In genomic region chr22:37907036-37907954, GRCh38 we compare ENCODE assay signal across 8 cellular contexts. TPM values are rescaled to one million over a fixed set of nuclear protein-coding genes. Genes with fewer than 3 reads are reported as not detected.
A peak's percentile ranks its signal among the peaks of the same experiment; 100 is the strongest.
DNase-seq lines count a peak whose midpoint lies in the region; ATAC-seq and TF ChIP-seq lines count a peak whose summit lies in the region.

No MANE protein-coding gene starts in this region.

- no peaks in the 10 kb centered on the region for H3K27me3 ChIP-seq in adrenal gland
- H3K27me3 ChIP-seq in layer of hippocampus (ENCODE audit: control insufficient read depth, insufficient read depth, low read length) = no peaks in the 10 kb centered on the region
- H3K27me3 ChIP-seq in transverse colon = no peaks in the 10 kb centered on the region

- no peak for ATAC-seq in activated T-cell treated with anti-CD3 and anti-CD28 coated beads, Interleukin-2, amount 50 U/mL, for 72 hours (replicated peaks in 1 of 2)

- 52 to 60% (median 55%) methylated on average over 9 to 19 of the region's 19 CpGs for WGBS in adrenal gland, 4 donors
- WGBS in transverse colon (ENCODE audit: low coverage in 1 of 2), 2 donors = 49 to 83% methylated on average over 2 to 19 of the region's 19 CpGs

- H3K9me3 ChIP-seq in adrenal gland (replicated peaks in 1 of 3) = no peaks in the 10 kb centered on the region
- no peaks in the 10 kb centered on the region for H3K9me3 ChIP-seq in transverse colon

- in situ Hi-C loops in transverse colon (cut with MboI; ENCODE audit: low pct_ligation_motif_present in 1 of 4, low pct_unique_long_range_greater_than_20kb in 1 of 4, low sequenced_read_pairs in 3 of 4) = no loop called here

- intact Hi-C loops in adrenal gland (cut with DNase I) (loop anchor here in 1 of 2 donors (10.0 kb wide), 1 partner anchor 58 kb away; no protein-coding TSS in a partner anchor), transverse colon (cut with DNase I; ENCODE audit: low total_unique reads) (loop anchor here (2.0 kb wide), 1 partner anchor 26 kb away; no protein-coding TSS in a partner anchor)

- no peak for DNase-seq in activated T-cell treated with anti-CD3 and anti-CD28 coated beads, Interleukin-2, amount 50 U/mL, for 72 hours
- DNase-seq in activated T-cell treated with anti-CD3 and anti-CD28 coated beads for 4 hours (no peak), adrenal gland (peak in 1 of 7 donors; percentile 27), transverse colon (no peak), D341Med (ENCODE audit: low spot score) (no peak), DMS79 treated with DMSO at 0.1 percent for 48 hours (lab: John Stamatoyannopoulos, UW) (no peak), mesenteric fat pad (ENCODE audit: low spot score) (no peak)

- H3K4me1 ChIP-seq in adrenal gland (replicated peaks in 1 of 2) (peaks cover 6 to 20% of the 10 kb centered on the region in 2 donors), transverse colon (peaks cover 16 to 46% (median 22%) of the 10 kb centered on the region in 4 donors)

- H3K27ac ChIP-seq in adrenal gland = peak overlapping the region in 3 of 5 donors; percentile 62 to 90 (median 66)
- peak overlapping the region; percentile 84 for H3K27ac ChIP-seq in layer of hippocampus (ENCODE audit: low read depth, low read length)
- H3K27ac ChIP-seq in transverse colon = peak overlapping the region; percentile 83 to 93 (median 88)

- no peak for TF ChIP-seq CTCF in adrenal gland (IDR thresholded peaks at IDR 0.05)
- TF ChIP-seq CTCF in transverse colon (IDR thresholded peaks at IDR 0.05) = no peak

- H3K4me3 ChIP-seq in adrenal gland (peak overlapping the region in 3 of 4 donors; percentile 4 to 97 (median 31)), transverse colon (peak overlapping the region; percentile 67 to 93 (median 81))

- peak overlapping the region; percentile 61 for H3K27ac Mint-ChIP-seq in activated T-cell treated with anti-CD3 and anti-CD28 coated beads, Interleukin-2, amount 50 U/mL, for 72 hours

- TF ChIP-seq POLR2A in adrenal gland (IDR thresholded peaks at IDR 0.05) (no peak), transverse colon (IDR thresholded peaks at IDR 0.05) (no peak)

- no peaks in the 10 kb centered on the region for H3K36me3 Mint-ChIP-seq in activated T-cell treated with anti-CD3 and anti-CD28 coated beads, Interleukin-2, amount 50 U/mL, for 72 hours (ENCODE audit: insufficient read depth in 2 of 2)

- no peak for TF ChIP-seq EP300 in transverse colon (IDR thresholded peaks at IDR 0.05; ENCODE audit: low read depth)

- H3K4me1 Mint-ChIP-seq in activated T-cell treated with anti-CD3 and anti-CD28 coated beads, Interleukin-2, amount 50 U/mL, for 72 hours (ENCODE audit: low read depth) = peaks cover 30% of the 10 kb centered on the region

- no peaks in the 10 kb centered on the region for H3K9me3 Mint-ChIP-seq in activated T-cell treated with anti-CD3 and anti-CD28 coated beads, Interleukin-2, amount 50 U/mL, for 72 hours

- no peaks in the 10 kb centered on the region for H3K36me3 ChIP-seq in adrenal gland (replicated peaks in 1 of 2)
- no peaks in the 10 kb centered on the region for H3K36me3 ChIP-seq in transverse colon

- no peaks in the 10 kb centered on the region for H3K27me3 Mint-ChIP-seq in activated T-cell treated with anti-CD3 and anti-CD28 coated beads, Interleukin-2, amount 50 U/mL, for 72 hours (ENCODE audit: low read depth)

- peak overlapping the region; percentile 74 to 80 for H3K4me3 Mint-ChIP-seq in activated T-cell treated with anti-CD3 and anti-CD28 coated beads, Interleukin-2, amount 50 U/mL, for 72 hours

RNA-seq across cellular contexts. Expression of gene MICALL1, which starts 1.2 kb away (rescaled TPM):
- 10 to 100 TPM; 21.3 to 21.6 TPM for total RNA-seq in activated T-cell treated with anti-CD3 and anti-CD28 coated beads, Interleukin-2, amount 50 U/mL, for 72 hours
- total RNA-seq in adrenal gland (10 to 100 TPM; 14.5 to 25.2 (median 17.7) TPM), transverse colon (10 to 100 TPM; 26.8 to 87.2 (median 37.3) TPM), mesenteric fat pad (44.7 TPM)
- polyA plus RNA-seq in adrenal gland = 10 to 100 TPM in 1 of 3 donors, 1 to 10 TPM in 2; 5.7 to 14.0 (median 6.6) TPM

RNA-seq across cellular contexts. Expression of gene C22orf23, which starts 46.1 kb away (rescaled TPM):
- total RNA-seq in activated T-cell treated with anti-CD3 and anti-CD28 coated beads, Interleukin-2, amount 50 U/mL, for 72 hours = under 1 TPM; 0.19 to 0.30 TPM
- total RNA-seq in adrenal gland (1 to 10 TPM in 2 of 8 donors, under 1 TPM in 4, not detected in 2; 0.57 to 1.2 (median 0.81) TPM), transverse colon (not detected), mesenteric fat pad (not detected)
- polyA plus RNA-seq in adrenal gland = under 1 TPM; 0.40 to 0.68 (median 0.47) TPM

RNA-seq across cellular contexts. Expression of gene POLR2F, which starts 46.2 kb away (rescaled TPM):
- total RNA-seq in activated T-cell treated with anti-CD3 and anti-CD28 coated beads, Interleukin-2, amount 50 U/mL, for 72 hours = 10 to 100 TPM; 43.4 to 47.9 TPM
- total RNA-seq in adrenal gland (100 to 1,000 TPM in 1 of 8 donors, 10 to 100 TPM in 7; 39.7 to 111 (median 83.5) TPM), transverse colon (10 to 100 TPM in 3 of 4 donors, 1 to 10 TPM in 1; 7.6 to 65.5 (median 32.6) TPM), mesenteric fat pad (56.9 TPM)
- 100 to 1,000 TPM in 2 of 3 donors, 10 to 100 TPM in 1; 74.2 to 205 (median 123) TPM for polyA plus RNA-seq in adrenal gland

RNA-seq across cellular contexts. Expression of gene EIF3L, which starts 58.1 kb away (rescaled TPM):
- total RNA-seq in activated T-cell treated with anti-CD3 and anti-CD28 coated beads, Interleukin-2, amount 50 U/mL, for 72 hours = 100 to 1,000 TPM; 826 to 905 TPM
- total RNA-seq in adrenal gland (100 to 1,000 TPM; 188 to 474 (median 396) TPM), transverse colon (100 to 1,000 TPM in 3 of 4 donors, 10 to 100 TPM in 1; 89.4 to 292 (median 217) TPM), mesenteric fat pad (258 TPM)
- 100 to 1,000 TPM; 210 to 425 (median 291) TPM for polyA plus RNA-seq in adrenal gland
